ENCODE assay signal across 1 cellular context in genomic region chr6:55528624-55529023, GRCh38.
TF ChIP-seq lines count a peak whose summit lies in the region.

No MANE protein-coding gene starts in this region.

TF ChIP-seq in GM23338, 12 proteins besides CTCF, POLR2A, EP300 and RAD21 (continued from another document):
- TF ChIP-seq, protein P1, sequence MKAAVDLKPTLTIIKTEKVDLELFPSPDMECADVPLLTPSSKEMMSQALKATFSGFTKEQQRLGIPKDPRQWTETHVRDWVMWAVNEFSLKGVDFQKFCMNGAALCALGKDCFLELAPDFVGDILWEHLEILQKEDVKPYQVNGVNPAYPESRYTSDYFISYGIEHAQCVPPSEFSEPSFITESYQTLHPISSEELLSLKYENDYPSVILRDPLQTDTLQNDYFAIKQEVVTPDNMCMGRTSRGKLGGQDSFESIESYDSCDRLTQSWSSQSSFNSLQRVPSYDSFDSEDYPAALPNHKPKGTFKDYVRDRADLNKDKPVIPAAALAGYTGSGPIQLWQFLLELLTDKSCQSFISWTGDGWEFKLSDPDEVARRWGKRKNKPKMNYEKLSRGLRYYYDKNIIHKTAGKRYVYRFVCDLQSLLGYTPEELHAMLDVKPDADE (IDR thresholded peaks at IDR 0.05): no peak
- TF ChIP-seq EZH2phosphoT487 (IDR thresholded peaks at IDR 0.05; ENCODE audit: unreplicated experiment) (no peak), EZH2 (IDR thresholded peaks at IDR 0.05; ENCODE audit: low read depth, unreplicated experiment) (no peak), JUNB (IDR thresholded peaks at IDR 0.05; ENCODE audit: unreplicated experiment) (no peak), ZNF114 (CRISPR knock-in tag; IDR thresholded peaks at IDR 0.05) (no peak), STAT1 (IDR thresholded peaks at IDR 0.05; ENCODE audit: unreplicated experiment) (no peak), POLR2AphosphoS5 (IDR thresholded peaks at IDR 0.05; ENCODE audit: low read depth) (no peak)
- TF ChIP-seq, protein P2, sequence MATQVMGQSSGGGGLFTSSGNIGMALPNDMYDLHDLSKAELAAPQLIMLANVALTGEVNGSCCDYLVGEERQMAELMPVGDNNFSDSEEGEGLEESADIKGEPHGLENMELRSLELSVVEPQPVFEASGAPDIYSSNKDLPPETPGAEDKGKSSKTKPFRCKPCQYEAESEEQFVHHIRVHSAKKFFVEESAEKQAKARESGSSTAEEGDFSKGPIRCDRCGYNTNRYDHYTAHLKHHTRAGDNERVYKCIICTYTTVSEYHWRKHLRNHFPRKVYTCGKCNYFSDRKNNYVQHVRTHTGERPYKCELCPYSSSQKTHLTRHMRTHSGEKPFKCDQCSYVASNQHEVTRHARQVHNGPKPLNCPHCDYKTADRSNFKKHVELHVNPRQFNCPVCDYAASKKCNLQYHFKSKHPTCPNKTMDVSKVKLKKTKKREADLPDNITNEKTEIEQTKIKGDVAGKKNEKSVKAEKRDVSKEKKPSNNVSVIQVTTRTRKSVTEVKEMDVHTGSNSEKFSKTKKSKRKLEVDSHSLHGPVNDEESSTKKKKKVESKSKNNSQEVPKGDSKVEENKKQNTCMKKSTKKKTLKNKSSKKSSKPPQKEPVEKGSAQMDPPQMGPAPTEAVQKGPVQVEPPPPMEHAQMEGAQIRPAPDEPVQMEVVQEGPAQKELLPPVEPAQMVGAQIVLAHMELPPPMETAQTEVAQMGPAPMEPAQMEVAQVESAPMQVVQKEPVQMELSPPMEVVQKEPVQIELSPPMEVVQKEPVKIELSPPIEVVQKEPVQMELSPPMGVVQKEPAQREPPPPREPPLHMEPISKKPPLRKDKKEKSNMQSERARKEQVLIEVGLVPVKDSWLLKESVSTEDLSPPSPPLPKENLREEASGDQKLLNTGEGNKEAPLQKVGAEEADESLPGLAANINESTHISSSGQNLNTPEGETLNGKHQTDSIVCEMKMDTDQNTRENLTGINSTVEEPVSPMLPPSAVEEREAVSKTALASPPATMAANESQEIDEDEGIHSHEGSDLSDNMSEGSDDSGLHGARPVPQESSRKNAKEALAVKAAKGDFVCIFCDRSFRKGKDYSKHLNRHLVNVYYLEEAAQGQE (IDR thresholded peaks at IDR 0.05; ENCODE audit: unreplicated experiment): no peak
